10 cellular contexts compared by ENCODE assay signal in the genomic region with DNA sequence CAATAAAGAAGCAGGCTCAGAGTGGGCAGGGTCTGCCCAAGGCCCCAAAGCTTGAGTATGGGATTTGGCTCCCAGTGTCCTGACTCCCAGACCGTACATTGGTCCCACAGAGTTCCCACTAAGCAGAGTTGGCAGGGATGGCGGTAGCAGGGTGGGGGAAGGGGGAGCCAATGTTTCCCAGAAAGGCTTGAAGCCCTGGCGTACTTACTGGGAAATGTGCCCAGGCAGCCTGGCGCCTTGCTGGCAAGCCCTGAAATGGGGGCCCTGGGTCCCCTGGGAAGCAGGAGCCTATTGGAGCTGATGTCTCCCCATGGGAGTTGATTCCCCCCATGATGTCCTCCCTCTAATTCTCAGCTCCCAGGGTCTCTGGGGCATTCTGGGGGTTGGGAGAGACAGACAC. TPM values are rescaled to one million over a fixed set of nuclear protein-coding genes. Genes with fewer than 3 reads are reported as not detected.
A peak's percentile ranks its signal among the peaks of the same experiment; 100 is the strongest.
DNase-seq lines count a peak whose midpoint lies in the region; TF ChIP-seq lines count a peak whose summit lies in the region.
"Had no signal": no experiment of that assay in that cellular context is flagged by ENCODE, and none has a peak within 500 bp of the region (broad histone marks: within the 10 kb centered on the region; RNA-seq: fewer than 3 reads in every experiment).

No MANE protein-coding gene starts in this region.

- no peak for TF ChIP-seq POLR2A in transverse colon (IDR thresholded peaks at IDR 0.05)

- no peak overlapping the region for H3K4me3 Mint-ChIP-seq in activated CD4-positive, alpha-beta memory T cell treated with anti-CD3 and anti-CD28 coated beads for 36 hours
- H3K4me3 Mint-ChIP-seq in activated T-helper 1 cell treated with anti-CD3 and anti-CD28 coated beads, Interleukin-12 subunit alpha, Interleukin-12 subunit beta, Interleukin-2, Interleukin-4 antibody, amounts not matched to agents 30 ng/mL and 10 ng/mL and 1 ng/mL, durations not matched to agents 14 hours and 24 hours and 36 hours, result no peak overlapping the region

- no peaks in the 10 kb centered on the region for H3K36me3 ChIP-seq in SK-N-MC (ENCODE audit: insufficient read depth, low read length)
- no peaks in the 10 kb centered on the region for H3K36me3 ChIP-seq in transverse colon
- H3K36me3 ChIP-seq in hepatocyte (replicated peaks; ENCODE audit: insufficient read depth, low read depth), result no peaks in the 10 kb centered on the region

- no peaks in the 10 kb centered on the region for H3K27me3 ChIP-seq in transverse colon
- no peaks in the 10 kb centered on the region for H3K27me3 ChIP-seq in hepatocyte

- peaks cover 69% of the 10 kb centered on the region for H4K20me1 ChIP-seq in hepatocyte (ENCODE audit: insufficient read depth, poor library complexity, severe bottlenecking)

- intact Hi-C loops in head of caudate nucleus (cut with DNase I), result no loop called here
- intact Hi-C loops in transverse colon (cut with DNase I; ENCODE audit: low total_unique reads), result no loop called here
- intact Hi-C loops in activated CD4-positive, alpha-beta memory T cell treated with anti-CD3 and anti-CD28 coated beads for 36 hours (cut with micrococcal nuclease), result no loop called here
- intact Hi-C loops in activated T-helper 1 cell treated with anti-CD3 and anti-CD28 coated beads, Interleukin-12 subunit alpha, Interleukin-12 subunit beta, Interleukin-2, Interleukin-4 antibody, amounts not matched to agents 30 ng/mL and 10 ng/mL and 1 ng/mL, durations not matched to agents 14 hours and 24 hours and 36 hours (cut with micrococcal nuclease), result no loop called here

- no peak overlapping the region for H3K27ac Mint-ChIP-seq in activated CD4-positive, alpha-beta memory T cell treated with anti-CD3 and anti-CD28 coated beads for 36 hours
- no peak overlapping the region for H3K27ac Mint-ChIP-seq in activated T-helper 1 cell treated with anti-CD3 and anti-CD28 coated beads, Interleukin-12 subunit alpha, Interleukin-12 subunit beta, Interleukin-2, Interleukin-4 antibody, amounts not matched to agents 30 ng/mL and 10 ng/mL and 1 ng/mL, durations not matched to agents 14 hours and 24 hours and 36 hours

- H3K27me3 Mint-ChIP-seq in activated CD4-positive, alpha-beta memory T cell treated with anti-CD3 and anti-CD28 coated beads for 36 hours, result no peaks in the 10 kb centered on the region
- peaks cover 2% of the 10 kb centered on the region for H3K27me3 Mint-ChIP-seq in activated T-helper 1 cell treated with anti-CD3 and anti-CD28 coated beads, Interleukin-12 subunit alpha, Interleukin-12 subunit beta, Interleukin-2, Interleukin-4 antibody, amounts not matched to agents 30 ng/mL and 10 ng/mL and 1 ng/mL, durations not matched to agents 14 hours and 24 hours and 36 hours (ENCODE audit: insufficient read depth)

- H3K9ac ChIP-seq in SK-N-MC (ENCODE audit: insufficient read length), result no peak overlapping the region

- H2AFZ ChIP-seq in hepatocyte, result no peak overlapping the region

- DNase-seq in SK-N-MC (ENCODE audit: low read depth, low spot score) (no peak), head of caudate nucleus (peak in 41 of 42 donors; percentile 53 to 92 (median 77)), nucleus accumbens (lab: John Stamatoyannopoulos, UW) (peak in 49 of 56 donors; percentile 12 to 89 (median 64)), transverse colon (peak; percentile 55), hepatocyte (ENCODE audit: low spot score) (no peak)
- DNase-seq in activated CD4-positive, alpha-beta memory T cell treated with anti-CD3 and anti-CD28 coated beads for 36 hours, result no peak
- no peak for DNase-seq in activated T-helper 1 cell treated with anti-CD3 and anti-CD28 coated beads, Interleukin-12 subunit alpha, Interleukin-12 subunit beta, Interleukin-2, Interleukin-4 antibody, amounts not matched to agents 30 ng/mL and 10 ng/mL and 1 ng/mL, durations not matched to agents 14 hours and 24 hours and 36 hours (ENCODE audit: low spot score)
- DNase-seq: activated CD8-positive, alpha-beta memory T cell treated with anti-CD3 and anti-CD28 coated beads, Interleukin-2, amount 50 U/mL, for 4 hours; central memory CD4-positive, alpha-beta T cell had no signal

- H3K4me3 ChIP-seq in SK-N-MC (no peak overlapping the region), transverse colon (no peak overlapping the region), hepatocyte (no peak overlapping the region)

- 68% methylated on average over 4 of the region's 4 CpGs; no CpG with 5 or more reads in 1 of the 2 donors for WGBS in transverse colon (ENCODE audit: low coverage in 1 of 2), 2 donors
- 96% methylated on average over 4 of the region's 4 CpGs for WGBS in hepatocyte (ENCODE audit: low lambda C conversion rate, missing lambda C conversion rate)

- CTCF ChIA-PET in activated CD4-positive, alpha-beta memory T cell treated with anti-CD3 and anti-CD28 coated beads for 36 hours (lab: Charles Lee), result interaction anchor here (0.7 to 0.8 kb wide), 2 partner anchors 10 to 18 kb away, joined by 4 to 5 read pairs; no protein-coding TSS in a partner anchor

- no peak overlapping the region for H3K4me2 ChIP-seq in hepatocyte

- peak; percentile 72 for TF ChIP-seq EP300 in transverse colon (IDR thresholded peaks at IDR 0.05; ENCODE audit: low read depth)

- no peaks in the 10 kb centered on the region for H3K9me3 ChIP-seq in SK-N-MC (ENCODE audit: low read depth, low read length)
- no peaks in the 10 kb centered on the region for H3K9me3 ChIP-seq in transverse colon
- no peaks in the 10 kb centered on the region for H3K9me3 ChIP-seq in hepatocyte (ENCODE audit: low read depth)

- TF ChIP-seq CTCF in transverse colon (IDR thresholded peaks at IDR 0.05) (no peak), hepatocyte (IDR thresholded peaks at IDR 0.05; ENCODE audit: poor library complexity) (no peak)

- no peaks in the 10 kb centered on the region for H3K9me2 ChIP-seq in hepatocyte (replicated peaks; ENCODE audit: insufficient read depth)

- POLR2A ChIA-PET in activated CD4-positive, alpha-beta memory T cell treated with anti-CD3 and anti-CD28 coated beads for 36 hours (lab: Charles Lee), result no interaction called here

- H3K27ac ChIP-seq in SK-N-MC, result peak overlapping the region; percentile 76; the same call in 1 of the 2 replicates
- peak overlapping the region; percentile 95 to 99 (median 95) for H3K27ac ChIP-seq in transverse colon
- H3K27ac ChIP-seq in hepatocyte, result no peak overlapping the region

- peaks cover 6% of the 10 kb centered on the region for H3K4me1 Mint-ChIP-seq in activated CD4-positive, alpha-beta memory T cell treated with anti-CD3 and anti-CD28 coated beads for 36 hours (ENCODE audit: low read depth)
- peaks cover 13% of the 10 kb centered on the region for H3K4me1 Mint-ChIP-seq in activated T-helper 1 cell treated with anti-CD3 and anti-CD28 coated beads, Interleukin-12 subunit alpha, Interleukin-12 subunit beta, Interleukin-2, Interleukin-4 antibody, amounts not matched to agents 30 ng/mL and 10 ng/mL and 1 ng/mL, durations not matched to agents 14 hours and 24 hours and 36 hours (ENCODE audit: low read depth)

- H3K79me2 ChIP-seq in hepatocyte, result peaks cover 98% of the 10 kb centered on the region

- H3K4me1 ChIP-seq in transverse colon (peaks cover 34 to 81% (median 58%) of the 10 kb centered on the region in 4 donors), hepatocyte (ENCODE audit: insufficient read depth) (peaks cover 63% of the 10 kb centered on the region)

- H3K36me3 Mint-ChIP-seq in activated CD4-positive, alpha-beta memory T cell treated with anti-CD3 and anti-CD28 coated beads for 36 hours, result no peaks in the 10 kb centered on the region
- no peaks in the 10 kb centered on the region for H3K36me3 Mint-ChIP-seq in activated T-helper 1 cell treated with anti-CD3 and anti-CD28 coated beads, Interleukin-12 subunit alpha, Interleukin-12 subunit beta, Interleukin-2, Interleukin-4 antibody, amounts not matched to agents 30 ng/mL and 10 ng/mL and 1 ng/mL, durations not matched to agents 14 hours and 24 hours and 36 hours (ENCODE audit: low read depth)

- in situ Hi-C loops in transverse colon (cut with MboI; ENCODE audit: low pct_ligation_motif_present in 1 of 4, low pct_unique_long_range_greater_than_20kb in 1 of 4, low sequenced_read_pairs in 3 of 4), result no loop called here

- H3K9me3 Mint-ChIP-seq in activated CD4-positive, alpha-beta memory T cell treated with anti-CD3 and anti-CD28 coated beads for 36 hours, result no peaks in the 10 kb centered on the region
- H3K9me3 Mint-ChIP-seq in activated T-helper 1 cell treated with anti-CD3 and anti-CD28 coated beads, Interleukin-12 subunit alpha, Interleukin-12 subunit beta, Interleukin-2, Interleukin-4 antibody, amounts not matched to agents 30 ng/mL and 10 ng/mL and 1 ng/mL, durations not matched to agents 14 hours and 24 hours and 36 hours, result no peaks in the 10 kb centered on the region

RNA-seq across cellular contexts. Expression of a gene that starts 9.3 kb away (rescaled TPM):
- 10 to 100 TPM; 12.0 to 44.9 (median 27.1) TPM for total RNA-seq in transverse colon
- 26.6 and 35.6 TPM in 2 replicates for total RNA-seq in hepatocyte
- 30.2 and 36.2 TPM in 2 replicates for polyA plus RNA-seq in hepatocyte
- total RNA-seq in activated CD4-positive, alpha-beta memory T cell treated with anti-CD3 and anti-CD28 coated beads for 36 hours, result under 1 TPM in 1 of 2 experiments, not detected in 1; 0.07 TPM
- 0.05 TPM in 1 of 2 replicates, not detected in the other for total RNA-seq in activated T-helper 1 cell treated with anti-CD3 and anti-CD28 coated beads, Interleukin-12 subunit alpha, Interleukin-12 subunit beta, Interleukin-2, Interleukin-4 antibody, amounts not matched to agents 30 ng/mL and 10 ng/mL and 1 ng/mL, durations not matched to agents 14 hours and 24 hours and 36 hours

RNA-seq across cellular contexts. Expression of a gene that starts 45.2 kb away (rescaled TPM):
- 1 to 10 TPM in 3 of 4 donors, not detected in 1; 1.1 to 1.6 (median 1.4) TPM for total RNA-seq in transverse colon
- total RNA-seq in hepatocyte, result 2.6 and 2.9 TPM in 2 replicates
- 8.9 and 9.7 TPM in 2 replicates for polyA plus RNA-seq in hepatocyte
- total RNA-seq in activated CD4-positive, alpha-beta memory T cell treated with anti-CD3 and anti-CD28 coated beads for 36 hours, result not detected
- total RNA-seq in activated T-helper 1 cell treated with anti-CD3 and anti-CD28 coated beads, Interleukin-12 subunit alpha, Interleukin-12 subunit beta, Interleukin-2, Interleukin-4 antibody, amounts not matched to agents 30 ng/mL and 10 ng/mL and 1 ng/mL, durations not matched to agents 14 hours and 24 hours and 36 hours, result not detected in 2 replicates
- total RNA-seq: T-helper 2 cell treated with Interferon-gamma antibody and Interleukin-4, amounts not matched to agents 100 ng/mL and 5 ng/mL, for 36 hours had no signal

RNA-seq across cellular contexts. Expression of a gene that starts 58.8 kb away (rescaled TPM):
- 10 to 100 TPM in 1 of 4 donors, 1 to 10 TPM in 3; 2.0 to 10.1 (median 6.1) TPM for total RNA-seq in transverse colon
- 2.3 and 3.4 TPM in 2 replicates for total RNA-seq in hepatocyte
- polyA plus RNA-seq in hepatocyte, result 1.6 and 2.7 TPM in 2 replicates
- total RNA-seq in activated CD4-positive, alpha-beta memory T cell treated with anti-CD3 and anti-CD28 coated beads for 36 hours, result 10 to 100 TPM; 18.5 to 18.9 TPM
- total RNA-seq in activated T-helper 1 cell treated with anti-CD3 and anti-CD28 coated beads, Interleukin-12 subunit alpha, Interleukin-12 subunit beta, Interleukin-2, Interleukin-4 antibody, amounts not matched to agents 30 ng/mL and 10 ng/mL and 1 ng/mL, durations not matched to agents 14 hours and 24 hours and 36 hours, result 34.6 and 37.6 TPM in 2 replicates

Comparison
In these comparisons a context has a peak if more than half of its experiments do, and no peak if none do; other contexts are left out.
1. DNase-seq: peak in head of caudate nucleus (41 of 42), nucleus accumbens (49 of 56) and transverse colon (single experiment); none in SK-N-MC (single experiment), hepatocyte (single experiment), activated CD4-positive, alpha-beta memory T cell treated with anti-CD3 and anti-CD28 coated beads for 36 hours (single experiment) and activated T-helper 1 cell treated with anti-CD3 and anti-CD28 coated beads, Interleukin-12 subunit alpha, Interleukin-12 subunit beta, Interleukin-2, Interleukin-4 antibody, amounts not matched to agents 30 ng/mL and 10 ng/mL and 1 ng/mL, durations not matched to agents 14 hours and 24 hours and 36 hours (single experiment).
2. RNA of a gene that starts 9.3 kb away (total RNA-seq): 26.6 to 35.6 TPM in hepatocyte and 12.0 to 44.9 TPM in transverse colon; 0.07 TPM in activated CD4-positive, alpha-beta memory T cell treated with anti-CD3 and anti-CD28 coated beads for 36 hours and 0.05 TPM in activated T-helper 1 cell treated with anti-CD3 and anti-CD28 coated beads, Interleukin-12 subunit alpha, Interleukin-12 subunit beta, Interleukin-2, Interleukin-4 antibody, amounts not matched to agents 30 ng/mL and 10 ng/mL and 1 ng/mL, durations not matched to agents 14 hours and 24 hours and 36 hours; every median in the first group is over 10 times any median in the second.